Comparison of ENCODE assay signal across 1 cellular context in the genomic region with DNA sequence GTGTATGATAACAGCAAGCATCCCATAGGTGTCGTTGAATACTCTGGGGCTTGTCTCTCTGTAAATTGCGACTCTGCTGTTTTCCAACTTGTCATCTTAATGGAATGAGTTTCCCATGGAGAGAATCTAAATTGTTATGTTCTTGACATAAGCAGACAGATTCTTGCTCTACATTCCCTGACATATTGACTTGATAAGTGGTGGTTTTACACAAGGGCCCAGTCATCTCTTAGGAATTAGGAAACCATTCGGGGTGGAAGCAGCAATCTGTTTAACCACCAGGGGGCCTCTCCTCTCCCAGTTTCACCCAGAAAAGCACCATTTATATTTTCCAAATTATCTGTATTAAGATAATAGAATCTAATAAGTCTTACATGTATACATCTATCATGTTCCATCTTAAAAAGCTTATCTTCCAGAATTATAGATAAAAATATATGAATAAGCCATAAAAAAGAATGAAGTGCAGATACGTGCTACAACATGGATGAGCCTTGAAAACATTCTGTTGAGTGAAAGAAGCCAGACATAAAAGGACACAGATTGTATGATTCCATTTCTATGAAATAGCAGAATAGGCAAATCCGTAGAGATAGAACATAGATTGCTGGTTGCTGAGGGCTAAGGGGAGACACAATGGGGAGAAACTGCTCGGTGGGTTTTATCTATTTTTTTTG.
TF ChIP-seq lines count a peak whose summit lies in the region.

No MANE protein-coding gene starts in this region.

TF ChIP-seq in GM12878, 131 proteins besides CTCF, POLR2A, EP300 and RAD21 (continued from another document):
- TF ChIP-seq, protein P1, sequence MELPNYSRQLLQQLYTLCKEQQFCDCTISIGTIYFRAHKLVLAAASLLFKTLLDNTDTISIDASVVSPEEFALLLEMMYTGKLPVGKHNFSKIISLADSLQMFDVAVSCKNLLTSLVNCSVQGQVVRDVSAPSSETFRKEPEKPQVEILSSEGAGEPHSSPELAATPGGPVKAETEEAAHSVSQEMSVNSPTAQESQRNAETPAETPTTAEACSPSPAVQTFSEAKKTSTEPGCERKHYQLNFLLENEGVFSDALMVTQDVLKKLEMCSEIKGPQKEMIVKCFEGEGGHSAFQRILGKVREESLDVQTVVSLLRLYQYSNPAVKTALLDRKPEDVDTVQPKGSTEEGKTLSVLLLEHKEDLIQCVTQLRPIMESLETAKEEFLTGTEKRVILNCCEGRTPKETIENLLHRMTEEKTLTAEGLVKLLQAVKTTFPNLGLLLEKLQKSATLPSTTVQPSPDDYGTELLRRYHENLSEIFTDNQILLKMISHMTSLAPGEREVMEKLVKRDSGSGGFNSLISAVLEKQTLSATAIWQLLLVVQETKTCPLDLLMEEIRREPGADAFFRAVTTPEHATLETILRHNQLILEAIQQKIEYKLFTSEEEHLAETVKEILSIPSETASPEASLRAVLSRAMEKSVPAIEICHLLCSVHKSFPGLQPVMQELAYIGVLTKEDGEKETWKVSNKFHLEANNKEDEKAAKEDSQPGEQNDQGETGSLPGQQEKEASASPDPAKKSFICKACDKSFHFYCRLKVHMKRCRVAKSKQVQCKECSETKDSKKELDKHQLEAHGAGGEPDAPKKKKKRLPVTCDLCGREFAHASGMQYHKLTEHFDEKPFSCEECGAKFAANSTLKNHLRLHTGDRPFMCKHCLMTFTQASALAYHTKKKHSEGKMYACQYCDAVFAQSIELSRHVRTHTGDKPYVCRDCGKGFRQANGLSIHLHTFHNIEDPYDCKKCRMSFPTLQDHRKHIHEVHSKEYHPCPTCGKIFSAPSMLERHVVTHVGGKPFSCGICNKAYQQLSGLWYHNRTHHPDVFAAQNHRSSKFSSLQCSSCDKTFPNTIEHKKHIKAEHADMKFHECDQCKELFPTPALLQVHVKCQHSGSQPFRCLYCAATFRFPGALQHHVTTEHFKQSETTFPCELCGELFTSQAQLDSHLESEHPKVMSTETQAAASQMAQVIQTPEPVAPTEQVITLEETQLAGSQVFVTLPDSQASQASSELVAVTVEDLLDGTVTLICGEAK (IDR thresholded peaks at IDR 0.05; ENCODE audit: borderline replicate concordance), result no peak
- TF ChIP-seq RAD51 (IDR thresholded peaks at IDR 0.05) (no peak), YY1 (IDR thresholded peaks at IDR 0.05; ENCODE audit: low read depth, low read length) (0 out of 2 replicates have a peak, but pooled peaks have one; percentile 21), PAX5 (IDR thresholded peaks at IDR 0.05; ENCODE audit: borderline replicate concordance, low read depth, low read length) (no peak), SMC3 (IDR thresholded peaks at IDR 0.05; ENCODE audit: borderline replicate concordance, low read length) (peak; percentile 45; the same call in 1 of the 2 replicates)
